Comparison of ENCODE assay signal across 8 cellular contexts in genomic region chr14:68210729-68211299, GRCh38.
DNase-seq lines count a peak whose midpoint lies in the region; ATAC-seq and TF ChIP-seq lines count a peak whose summit lies in the region.

No MANE protein-coding gene starts in this region.

- H3K27ac ChIP-seq in fibroblast of lung (ENCODE audit: insufficient read depth, low read length), result peak overlapping the region; percentile 60

- CTCF ChIA-PET in activated CD8-positive, alpha-beta T cell treated with anti-CD3 and anti-CD28 coated beads for 36 hours (lab: Charles Lee), result interaction anchor here (1.2 to 1.4 kb wide), 2 partner anchors 39 to 447 kb away, joined by 3 to 4 read pairs; no protein-coding TSS in a partner anchor
- CTCF ChIA-PET in HEK293T (lab: Yijun Ruan, JAX), result no interaction called here

- peak overlapping the region; percentile 36 for H3K4me2 ChIP-seq in fibroblast of lung (ENCODE audit: extremely low read depth, insufficient read depth, low read length)

- no peak for TF ChIP-seq CTCF in activated CD8-positive, alpha-beta T cell treated with anti-CD3 and anti-CD28 coated beads for 36 hours (IDR thresholded peaks at IDR 0.05)
- TF ChIP-seq CTCF in fibroblast of lung (conservative IDR thresholded peaks at IDR 0.05 in 1 of 2, IDR thresholded peaks at IDR 0.05 in 1 of 2; ENCODE audit: low read depth in 1 of 2, low read length in 2 of 2) (no peak), progenitor cell of endocrine pancreas (IDR thresholded peaks at IDR 0.05; ENCODE audit: unreplicated experiment) (no peak)

- H3K4me1 Mint-ChIP-seq in activated CD8-positive, alpha-beta T cell treated with anti-CD3 and anti-CD28 coated beads for 36 hours (ENCODE audit: low read depth), result peaks cover 67% of the 10 kb centered on the region
- H3K4me1 Mint-ChIP-seq in progenitor cell of endocrine pancreas (ENCODE audit: low read depth), result peaks cover 16% of the 10 kb centered on the region

- H4K20me1 ChIP-seq in fibroblast of lung (ENCODE audit: control insufficient read depth, extremely low read depth, insufficient read depth, low read length), result no peaks in the 10 kb centered on the region

- POLR2A ChIA-PET in activated CD8-positive, alpha-beta T cell treated with anti-CD3 and anti-CD28 coated beads for 36 hours (lab: Charles Lee), result interaction anchor here (0.6 to 1.6 kb wide), 5 partner anchors 22 to 604 kb away, joined by 3 to 6 read pairs (median 3); no protein-coding TSS in a partner anchor
- POLR2A ChIA-PET in HEK293T (lab: Yijun Ruan, JAX), result no interaction called here

- no peaks in the 10 kb centered on the region for H3K9me3 ChIP-seq in fibroblast of lung (ENCODE audit: control insufficient read depth, insufficient read depth, low read depth, low read length)

- H3K4me3 Mint-ChIP-seq in activated CD8-positive, alpha-beta T cell treated with anti-CD3 and anti-CD28 coated beads for 36 hours, result peak overlapping the region; percentile 58
- peak overlapping the region; percentile 12 for H3K4me3 Mint-ChIP-seq in progenitor cell of endocrine pancreas (ENCODE audit: low read depth)

- H3K9ac ChIP-seq in fibroblast of lung (ENCODE audit: insufficient read depth, low read length), result no peak overlapping the region

- H3K27me3 ChIP-seq in fibroblast of lung (ENCODE audit: control insufficient read depth, insufficient read depth, low read length), result no peaks in the 10 kb centered on the region

- ATAC-seq in GM21528 (IDR thresholded peaks at IDR 0.05; ENCODE audit: low FRiP score, unreplicated experiment), result peak; percentile 95
- ATAC-seq in activated CD8-positive, alpha-beta T cell treated with anti-CD3 and anti-CD28 coated beads for 36 hours, result peak; percentile 93

- H3K27me3 Mint-ChIP-seq in activated CD8-positive, alpha-beta T cell treated with anti-CD3 and anti-CD28 coated beads for 36 hours, result no peaks in the 10 kb centered on the region
- no peaks in the 10 kb centered on the region for H3K27me3 Mint-ChIP-seq in progenitor cell of endocrine pancreas

- H3K4me1 ChIP-seq in fibroblast of lung (ENCODE audit: control insufficient read depth, extremely low read depth, insufficient read depth, low read length), result peaks cover 17% of the 10 kb centered on the region

- peak overlapping the region; percentile 83 for H3K27ac Mint-ChIP-seq in activated CD8-positive, alpha-beta T cell treated with anti-CD3 and anti-CD28 coated beads for 36 hours
- peak overlapping the region; percentile 90 for H3K27ac Mint-ChIP-seq in progenitor cell of endocrine pancreas

- no peaks in the 10 kb centered on the region for H3K36me3 ChIP-seq in fibroblast of lung (ENCODE audit: control insufficient read depth, insufficient read depth, low read length)

- no peaks in the 10 kb centered on the region for H3K9me3 Mint-ChIP-seq in activated CD8-positive, alpha-beta T cell treated with anti-CD3 and anti-CD28 coated beads for 36 hours
- peaks cover 22% of the 10 kb centered on the region for H3K9me3 Mint-ChIP-seq in progenitor cell of endocrine pancreas (ENCODE audit: low read depth)

- H3K36me3 Mint-ChIP-seq in activated CD8-positive, alpha-beta T cell treated with anti-CD3 and anti-CD28 coated beads for 36 hours (ENCODE audit: low read depth), result peaks cover 4% of the 10 kb centered on the region
- H3K36me3 Mint-ChIP-seq in progenitor cell of endocrine pancreas (ENCODE audit: insufficient read depth), result peaks cover 22% of the 10 kb centered on the region

- intact Hi-C loops in activated CD8-positive, alpha-beta T cell treated with anti-CD3 and anti-CD28 coated beads for 36 hours (cut with micrococcal nuclease), result loop anchor here (2.0 kb wide), 1 partner anchor 22 kb away; no protein-coding TSS in a partner anchor

- no peaks in the 10 kb centered on the region for H3K79me2 ChIP-seq in fibroblast of lung (ENCODE audit: control insufficient read depth, insufficient read depth, low read length)

- H3K4me3 ChIP-seq in Jurkat, Clone E6-1 (ENCODE audit: low read length), result peak overlapping the region; percentile 26
- peak overlapping the region in 1 of 4 experiments; percentile 40 for H3K4me3 ChIP-seq in fibroblast of lung (replicated peaks in 1 of 4; ENCODE audit: control extremely low read depth in 1 of 4, insufficient read depth in 1 of 4, low read depth in 3 of 4, low read length in 4 of 4)

- DNase-seq in GF-D8 (lab: John Stamatoyannopoulos, UW), result peak; percentile 7
- DNase-seq in Jurkat, Clone E6-1 (ENCODE audit: low read depth, low spot score), result peak; percentile 84
- DNase-seq in activated CD8-positive, alpha-beta T cell treated with anti-CD3 and anti-CD28 coated beads for 36 hours, result peak; percentile 76
- DNase-seq in fibroblast of lung (ENCODE audit: low read depth in 2 of 2), result peak; percentile 98 to 99
- no peak for DNase-seq in progenitor cell of endocrine pancreas (ENCODE audit: low spot score, unreplicated experiment)
- no peak for DNase-seq in NCI-H82 treated with DMSO at 0.1 percent for 48 hours (lab: John Stamatoyannopoulos, UW; ENCODE audit: unreplicated experiment)
- no peak for DNase-seq in HEK293T (ENCODE audit: extremely low spot score)

- H2AFZ ChIP-seq in fibroblast of lung (ENCODE audit: low read length), result no peak overlapping the region

TF ChIP-seq in HEK293T, 16 proteins besides CTCF, POLR2A, EP300 and RAD21:
- TF ChIP-seq FOXK2 (IDR thresholded peaks at IDR 0.05), result no peak
- TF ChIP-seq ZNF384 (IDR thresholded peaks at IDR 0.05), result no peak
- no peak for TF ChIP-seq BHLHE40 (IDR thresholded peaks at IDR 0.05; ENCODE audit: borderline replicate concordance)
- no peak for TF ChIP-seq ARNT (IDR thresholded peaks at IDR 0.05)
- no peak for TF ChIP-seq TARDBP (IDR thresholded peaks at IDR 0.05)
- no peak for TF ChIP-seq L3MBTL2 (conservative IDR thresholded peaks at IDR 0.05)
- no peak for TF ChIP-seq FOXM1 (IDR thresholded peaks at IDR 0.05; ENCODE audit: borderline replicate concordance)
- no peak for TF ChIP-seq SUZ12 (IDR thresholded peaks at IDR 0.05)

Comparison
In these comparisons a context has a peak if more than half of its experiments do, and no peak if none do; other contexts are left out.
1. DNase-seq: peak in GF-D8 (single experiment), Jurkat, Clone E6-1 (single experiment), activated CD8-positive, alpha-beta T cell treated with anti-CD3 and anti-CD28 coated beads for 36 hours (single experiment) and fibroblast of lung (2 of 2); none in progenitor cell of endocrine pancreas (single experiment), NCI-H82 treated with DMSO at 0.1 percent for 48 hours (single experiment) and HEK293T (single experiment).